ENCODE assay signal across 8 cellular contexts in genomic region chr17:8109669-8110455, GRCh38. TPM values are rescaled to one million over a fixed set of nuclear protein-coding genes. Genes with fewer than 3 reads are reported as not detected.
DNase-seq lines count a peak whose midpoint lies in the region; ATAC-seq and TF ChIP-seq lines count a peak whose summit lies in the region.

No MANE protein-coding gene starts in this region.

- H2AFZ ChIP-seq in MM.1S (ENCODE audit: low read length) = peak overlapping the region; percentile 83

- TF ChIP-seq CTCF in MM.1S (IDR thresholded peaks at IDR 0.05; ENCODE audit: low read length) (peak; percentile 92), mesothelial cell of epicardium (IDR thresholded peaks at IDR 0.05; ENCODE audit: unreplicated experiment) (peak; percentile 94)

- H3K4me3 ChIP-seq in MM.1S (ENCODE audit: low read length) = peak overlapping the region; percentile 67
- H3K4me3 ChIP-seq in duodenal mucosa (ENCODE audit: low read depth in 1 of 2, low read length in 2 of 2) = peak overlapping the region; percentile 67 to 69

- H3K27me3 ChIP-seq in MM.1S (replicated peaks; ENCODE audit: insufficient read depth, low read length) (peaks cover 74% of the 10 kb centered on the region), duodenal mucosa (ENCODE audit: control insufficient read depth in 1 of 2, insufficient read depth in 2 of 2, low read length in 2 of 2) (peaks cover 42 to 46% of the 10 kb centered on the region in 2 donors)

- H3K27ac ChIP-seq in MM.1S (ENCODE audit: low read length) = no peak overlapping the region
- no peak overlapping the region for H3K27ac ChIP-seq in duodenal mucosa (ENCODE audit: low read depth, low read length)

- no peaks in the 10 kb centered on the region for H3K9me3 Mint-ChIP-seq in activated CD4-positive, alpha-beta T cell treated with anti-CD3 and anti-CD28 coated beads, Interleukin-2, amount 10 ng/mL, durations not matched to agents 24 days and 14 days
- no peaks in the 10 kb centered on the region for H3K9me3 Mint-ChIP-seq in mesothelial cell of epicardium

- ATAC-seq in HG03095 (IDR thresholded peaks at IDR 0.05; ENCODE audit: unreplicated experiment) = no peak

- H3K36me3 Mint-ChIP-seq in activated CD4-positive, alpha-beta T cell treated with anti-CD3 and anti-CD28 coated beads, Interleukin-2, amount 10 ng/mL, durations not matched to agents 24 days and 14 days (ENCODE audit: low read depth) = no peaks in the 10 kb centered on the region
- no peaks in the 10 kb centered on the region for H3K36me3 Mint-ChIP-seq in mesothelial cell of epicardium

- H3K4me2 ChIP-seq in MM.1S (ENCODE audit: low read depth, low read length) = peak overlapping the region; percentile 99

- H4K20me1 ChIP-seq in MM.1S (ENCODE audit: insufficient read depth, low read length) = no peaks in the 10 kb centered on the region

- peaks cover 6% of the 10 kb centered on the region for H3K4me1 Mint-ChIP-seq in activated CD4-positive, alpha-beta T cell treated with anti-CD3 and anti-CD28 coated beads, Interleukin-2, amount 10 ng/mL, durations not matched to agents 24 days and 14 days
- no peaks in the 10 kb centered on the region for H3K4me1 Mint-ChIP-seq in mesothelial cell of epicardium

- H3F3A ChIP-seq in MM.1S (ENCODE audit: insufficient read depth, low read length) = no peaks in the 10 kb centered on the region; the same call in 1 of the 2 replicates

- H3K9ac ChIP-seq in MM.1S (ENCODE audit: low read length) = no peak overlapping the region
- peak overlapping the region in 1 of 2 donors; percentile 25 for H3K9ac ChIP-seq in duodenal mucosa (ENCODE audit: low read depth in 1 of 2, low read length in 2 of 2)

- H3K4me1 ChIP-seq in MM.1S (ENCODE audit: low read length) (no peaks in the 10 kb centered on the region), duodenal mucosa (ENCODE audit: control insufficient read depth in 1 of 2, insufficient read depth in 2 of 2, low read length in 2 of 2) (peaks cover 5 to 10% of the 10 kb centered on the region in 2 donors)

- H3K79me2 ChIP-seq in MM.1S (ENCODE audit: low read length) = no peaks in the 10 kb centered on the region

- intact Hi-C loops in activated CD4-positive, alpha-beta T cell treated with anti-CD3 and anti-CD28 coated beads, Interleukin-2, amount 10 ng/mL, durations not matched to agents 24 days and 14 days (cut with micrococcal nuclease) = loop anchor here (2.0 to 10.0 kb wide), 3 partner anchors 15 to 195 kb away; partner anchors contain the start of gene RNF227

- no peak overlapping the region for H3K27ac Mint-ChIP-seq in activated CD4-positive, alpha-beta T cell treated with anti-CD3 and anti-CD28 coated beads, Interleukin-2, amount 10 ng/mL, durations not matched to agents 24 days and 14 days
- no peak overlapping the region for H3K27ac Mint-ChIP-seq in mesothelial cell of epicardium

- peak; percentile 27 for DNase-seq in EL
- peak; percentile 72 for DNase-seq in MM.1S
- DNase-seq in activated CD4-positive, alpha-beta T cell treated with anti-CD3 and anti-CD28 coated beads, Interleukin-2, amount 10 ng/mL, durations not matched to agents 24 days and 14 days = peak; percentile 94
- DNase-seq in mesothelial cell of epicardium (ENCODE audit: low spot score in 2 of 2, unreplicated experiment in 2 of 2) = peak; percentile 59 to 83
- DNase-seq in stimulated activated CD8-positive, alpha-beta memory T cell treated with anti-CD3 and anti-CD28 coated beads, Interleukin-7, amount 100 ng/mL, for 4 hours (ENCODE audit: low read depth in 2 of 2) = peak; percentile 53 to 72
- DNase-seq in GOT3 (lab: John Stamatoyannopoulos, UW) = no peak

- no peaks in the 10 kb centered on the region for H3K9me2 ChIP-seq in MM.1S (replicated peaks; ENCODE audit: insufficient read depth, low read length)

- peak overlapping the region; percentile 43 for H3K4me3 Mint-ChIP-seq in activated CD4-positive, alpha-beta T cell treated with anti-CD3 and anti-CD28 coated beads, Interleukin-2, amount 10 ng/mL, durations not matched to agents 24 days and 14 days
- H3K4me3 Mint-ChIP-seq in mesothelial cell of epicardium = peak overlapping the region; percentile 55

- H3K36me3 ChIP-seq in MM.1S (replicated peaks; ENCODE audit: insufficient read depth, low read length) (no peaks in the 10 kb centered on the region), duodenal mucosa (ENCODE audit: control insufficient read depth in 1 of 2, insufficient read depth in 2 of 2, low read length in 2 of 2) (no peaks in the 10 kb centered on the region)

- H3K9me3 ChIP-seq in MM.1S (replicated peaks; ENCODE audit: insufficient read depth, low read length) (no peaks in the 10 kb centered on the region), duodenal mucosa (ENCODE audit: control insufficient read depth in 1 of 2, low read length in 2 of 2) (no peaks in the 10 kb centered on the region)

- H3K27me3 Mint-ChIP-seq in activated CD4-positive, alpha-beta T cell treated with anti-CD3 and anti-CD28 coated beads, Interleukin-2, amount 10 ng/mL, durations not matched to agents 24 days and 14 days = peaks cover 42% of the 10 kb centered on the region
- peaks cover 73% of the 10 kb centered on the region for H3K27me3 Mint-ChIP-seq in mesothelial cell of epicardium (ENCODE audit: low read depth)

RNA-seq across cellular contexts. Expression of gene ALOXE3, which starts 8.5 kb away (rescaled TPM):
- not detected in 2 replicates for total RNA-seq in activated CD4-positive, alpha-beta T cell treated with anti-CD3 and anti-CD28 coated beads, Interleukin-2, amount 10 ng/mL, durations not matched to agents 24 days and 14 days
- total RNA-seq in mesothelial cell of epicardium = 0.09 to 0.13 TPM in 2 of 3 replicates, not detected in the other

RNA-seq across cellular contexts. Expression of gene HES7, which starts 14.0 kb away (rescaled TPM):
- 1.5 and 2.1 TPM in 2 replicates for total RNA-seq in activated CD4-positive, alpha-beta T cell treated with anti-CD3 and anti-CD28 coated beads, Interleukin-2, amount 10 ng/mL, durations not matched to agents 24 days and 14 days
- 0.45 to 0.75 TPM (median 0.66 TPM) in 3 replicates for total RNA-seq in mesothelial cell of epicardium

RNA-seq across cellular contexts. Expression of gene ALOX12B, which starts 22.3 kb away (rescaled TPM):
- 0.77 and 0.88 TPM in 2 replicates for total RNA-seq in activated CD4-positive, alpha-beta T cell treated with anti-CD3 and anti-CD28 coated beads, Interleukin-2, amount 10 ng/mL, durations not matched to agents 24 days and 14 days
- 0.70 TPM in 1 of 3 replicates, not detected in the others for total RNA-seq in mesothelial cell of epicardium

RNA-seq across cellular contexts. Expression of gene PER1, which starts 42.3 kb away (rescaled TPM):
- total RNA-seq in activated CD4-positive, alpha-beta T cell treated with anti-CD3 and anti-CD28 coated beads, Interleukin-2, amount 10 ng/mL, durations not matched to agents 24 days and 14 days = 39.4 and 41.7 TPM in 2 replicates
- total RNA-seq in mesothelial cell of epicardium = 55.2 to 70.2 TPM (median 58.0 TPM) in 3 replicates

RNA-seq across cellular contexts. Expression of gene VAMP2, which starts 52.9 kb away (rescaled TPM):
- 45.1 and 49.6 TPM in 2 replicates for total RNA-seq in activated CD4-positive, alpha-beta T cell treated with anti-CD3 and anti-CD28 coated beads, Interleukin-2, amount 10 ng/mL, durations not matched to agents 24 days and 14 days
- 51.3 to 55.3 TPM (median 54.8 TPM) in 3 replicates for total RNA-seq in mesothelial cell of epicardium
